In the genomic region with DNA sequence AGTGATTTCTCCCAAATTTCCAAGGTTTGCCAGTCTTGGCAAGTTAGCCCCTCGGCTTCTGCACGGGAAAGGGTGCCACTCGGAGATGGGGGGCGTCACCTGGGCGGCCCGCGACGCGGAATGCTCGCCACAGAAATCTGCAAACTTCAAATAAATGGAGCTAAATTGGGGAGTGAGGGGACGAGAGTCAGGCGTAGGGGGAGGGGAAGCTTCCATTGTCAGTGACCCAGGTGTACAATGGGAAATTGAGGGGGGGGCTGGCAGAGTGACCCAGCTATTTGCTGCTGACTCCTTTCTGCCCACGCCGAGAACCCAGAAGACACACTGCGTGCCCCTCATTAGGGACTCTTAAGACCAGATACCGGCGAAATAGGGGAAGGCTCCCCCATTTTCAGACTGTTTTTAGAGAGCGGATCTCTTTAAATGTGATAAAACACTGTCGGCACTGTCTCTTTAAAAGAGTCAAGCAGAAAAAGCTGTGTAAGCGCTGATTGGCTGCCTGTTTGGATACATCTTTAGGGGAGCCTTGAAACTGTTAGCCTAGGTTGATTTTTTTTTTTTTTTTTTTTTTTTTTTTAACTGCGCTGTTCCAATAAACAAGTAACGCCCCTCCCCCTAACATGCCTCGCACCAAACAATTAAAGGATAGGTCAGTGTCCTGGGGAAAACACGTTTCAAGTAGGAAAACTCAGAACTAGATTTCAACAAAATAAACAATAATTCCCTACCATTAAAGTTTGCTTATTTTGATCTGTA, we compare ENCODE assay signal across 8 cellular contexts. TPM values are rescaled to one million over a fixed set of nuclear protein-coding genes. Genes with fewer than 3 reads are reported as not detected.
DNase-seq lines count a peak whose midpoint lies in the region; ATAC-seq and TF ChIP-seq lines count a peak whose summit lies in the region.

No MANE protein-coding gene starts in this region.

- H3K4me2 ChIP-seq in DND-41 (ENCODE audit: insufficient read depth, low read length): peak overlapping the region; percentile 96

- peaks cover 29% of the 10 kb centered on the region for H4K20me1 ChIP-seq in DND-41 (ENCODE audit: insufficient read depth, low read length)

- peaks cover 16% of the 10 kb centered on the region for H3K36me3 ChIP-seq in DND-41 (ENCODE audit: insufficient read depth, low read length)
- H3K36me3 ChIP-seq in right atrium auricular region: no peaks in the 10 kb centered on the region

- H3K4me1 ChIP-seq in DND-41 (ENCODE audit: insufficient read depth, low read length): peaks cover 69% of the 10 kb centered on the region
- peaks cover 0 to 42% of the 10 kb centered on the region in 2 donors for H3K4me1 ChIP-seq in right atrium auricular region

- peak overlapping the region; percentile 85 for H3K27ac ChIP-seq in DND-41 (ENCODE audit: low read length)
- peak overlapping the region; percentile 95 to 96 for H3K27ac ChIP-seq in right atrium auricular region

- H3K27me3 ChIP-seq in DND-41 (ENCODE audit: insufficient read depth, low read length, poor library complexity) (no peaks in the 10 kb centered on the region), right atrium auricular region (no peaks in the 10 kb centered on the region)

- TF ChIP-seq CTCF in DND-41 (IDR thresholded peaks at IDR 0.05; ENCODE audit: borderline replicate concordance, extremely low read depth, low read length, poor library complexity, severe bottlenecking) (no peak), HFF-Myc (IDR thresholded peaks at IDR 0.05; ENCODE audit: low read depth, low read length, missing control alignments) (no peak), right atrium auricular region (IDR thresholded peaks at IDR 0.05) (no peak)

- H3K79me2 ChIP-seq in DND-41 (ENCODE audit: insufficient read depth, low read length): peaks cover 51% of the 10 kb centered on the region

- peak overlapping the region; percentile 59 for H2AFZ ChIP-seq in DND-41 (ENCODE audit: low read depth, low read length)

- H3K4me3 ChIP-seq in DND-41 (ENCODE audit: low read depth in 1 of 2, low read length in 2 of 2): peak overlapping the region; percentile 50 to 75
- peak overlapping the region; percentile 62 for H3K4me3 ChIP-seq in HFF-Myc (replicated peaks; ENCODE audit: low read depth, low read length)
- H3K4me3 ChIP-seq in right atrium auricular region: peak overlapping the region; percentile 85 to 92

- TF ChIP-seq POLR2A in GM18505 (IDR thresholded peaks at IDR 0.05; ENCODE audit: borderline replicate concordance, extremely low read depth, insufficient read depth, insufficient read length): no peak

- no peaks in the 10 kb centered on the region for H3K9me3 ChIP-seq in DND-41 (ENCODE audit: insufficient read depth, low read length, severe bottlenecking)
- no peaks in the 10 kb centered on the region for H3K9me3 ChIP-seq in right atrium auricular region

- ATAC-seq in DND-41 (ENCODE audit: insufficient read depth, low read depth) (peak; percentile 32), GM18505 (IDR thresholded peaks at IDR 0.05; ENCODE audit: unreplicated experiment) (no peak)

- H3K9ac ChIP-seq in DND-41 (ENCODE audit: low read depth, low read length): peak overlapping the region; percentile 77

- peak; percentile 80 for DNase-seq in DND-41
- DNase-seq in HFF-Myc (ENCODE audit: extremely low read depth, low read depth): peak; percentile 90
- peak; percentile 79 to 84 for DNase-seq in NCI-H1930 (lab: John Stamatoyannopoulos, UW)
- DNase-seq in T-helper 2 cell: peak in 4 of 5 experiments; percentile 25 to 94 (median 67)
- DNase-seq in astrocyte of the hippocampus (ENCODE audit: low read depth, low spot score): peak; percentile 90
- DNase-seq in right atrium auricular region (ENCODE audit: low spot score): peak; percentile 86
- peak; percentile 93 for DNase-seq in pons (ENCODE audit: low spot score)

RNA-seq across cellular contexts. Expression of gene SSBP3, which starts 1.2 kb away (rescaled TPM):
- 10 to 100 TPM; 15.2 to 16.6 TPM for total RNA-seq in right atrium auricular region
